ENCODE assay signal across 1 cellular context in genomic region chr6:47299965-47300364, GRCh38.
TF ChIP-seq lines count a peak whose summit lies in the region.

No MANE protein-coding gene starts in this region.

TF ChIP-seq in HepG2, 621 proteins besides CTCF, POLR2A, EP300 and RAD21:
- TF ChIP-seq ATF5 (CRISPR knock-in tag; IDR thresholded peaks at IDR 0.05; ENCODE audit: low read depth) (no peak), TBP (CRISPR knock-in tag; IDR thresholded peaks at IDR 0.05) (no peak), PHF5A (CRISPR knock-in tag; IDR thresholded peaks at IDR 0.05; ENCODE audit: low read depth, unreplicated experiment) (no peak), ZEB1 (IDR thresholded peaks at IDR 0.05; ENCODE audit: insufficient replicate concordance, low read depth) (no peak), GMEB1 (CRISPR knock-in tag; IDR thresholded peaks at IDR 0.05; ENCODE audit: borderline replicate concordance) (no peak), AHR (CRISPR knock-in tag; IDR thresholded peaks at IDR 0.05) (no peak), SSRP1 (CRISPR knock-in tag; IDR thresholded peaks at IDR 0.05) (0 out of 2 replicates have a peak, but pooled peaks have one; percentile 50), KLF12 (CRISPR knock-in tag; IDR thresholded peaks at IDR 0.05; ENCODE audit: borderline replicate concordance) (no peak), ZBTB10 (CRISPR knock-in tag; IDR thresholded peaks at IDR 0.05; ENCODE audit: borderline replicate concordance) (no peak), EEA1 (CRISPR knock-in tag; IDR thresholded peaks at IDR 0.05; ENCODE audit: borderline replicate concordance) (no peak), RBFOX2 (IDR thresholded peaks at IDR 0.05; ENCODE audit: low read depth, low read length) (peak; percentile 69), ZFP82 (CRISPR knock-in tag; IDR thresholded peaks at IDR 0.05; ENCODE audit: borderline replicate concordance) (no peak), RFXANK (CRISPR knock-in tag; IDR thresholded peaks at IDR 0.05) (no peak), ZKSCAN5 (CRISPR knock-in tag; IDR thresholded peaks at IDR 0.05) (no peak), AGO2 (optimal IDR thresholded peaks at IDR 0.05; ENCODE audit: low read depth, low read length) (peak; percentile 42), ZNF17 (CRISPR knock-in tag; IDR thresholded peaks at IDR 0.05) (no peak), SNAPC4 (CRISPR knock-in tag; IDR thresholded peaks at IDR 0.05) (no peak), REPIN1 (CRISPR knock-in tag; IDR thresholded peaks at IDR 0.05; ENCODE audit: borderline replicate concordance, low read depth) (no peak), NFAT5 (CRISPR knock-in tag; IDR thresholded peaks at IDR 0.05) (no peak), RBM39 (IDR thresholded peaks at IDR 0.05; ENCODE audit: low read depth, low read length, poor library complexity, severe bottlenecking) (no peak), ZBTB1 (CRISPR knock-in tag; IDR thresholded peaks at IDR 0.05; ENCODE audit: borderline replicate concordance) (no peak)
